20 cellular contexts compared by ENCODE assay signal in genomic region chr4:86184216-86184915, GRCh38.
DNase-seq lines count a peak whose midpoint lies in the region; ATAC-seq, FAIRE-seq and TF ChIP-seq lines count a peak whose summit lies in the region.
"Had no signal": no experiment of that assay in that cellular context is flagged by ENCODE, and none has a peak within 500 bp of the region (broad histone marks: within the 10 kb centered on the region; RNA-seq: fewer than 3 reads in every experiment).

No MANE protein-coding gene starts in this region.

- no peak overlapping the region for H2AFZ ChIP-seq in astrocyte (ENCODE audit: low read depth, low read length)

- no peaks in the 10 kb centered on the region for H3K79me2 ChIP-seq in astrocyte (ENCODE audit: insufficient read depth, low read length)

- H3K9me3 Mint-ChIP-seq in astrocyte (ENCODE audit: unreplicated experiment) (peaks cover 2% of the 10 kb centered on the region), nephron (peaks cover 28% of the 10 kb centered on the region)
- H3K9me3 Mint-ChIP-seq in activated T-cell treated with anti-CD3 and anti-CD28 coated beads, Interleukin-2, amount 50 U/mL, for 4 hours: peaks cover 22% of the 10 kb centered on the region

- H3K27ac Mint-ChIP-seq in astrocyte (ENCODE audit: unreplicated experiment) (no peak overlapping the region), nephron (peak overlapping the region; percentile 5 to 77 (median 30))
- H3K27ac Mint-ChIP-seq: H9 had no signal

- no peak for TF ChIP-seq CTCF in astrocyte (IDR thresholded peaks at IDR 0.05; ENCODE audit: insufficient read depth, low read depth, low read length)
- TF ChIP-seq CTCF in fibroblast of mammary gland (conservative IDR thresholded peaks at IDR 0.05; ENCODE audit: control insufficient read depth, insufficient read depth, low read depth, low read length): no peak
- no peak for TF ChIP-seq CTCF in nephron (IDR thresholded peaks at IDR 0.05; ENCODE audit: unreplicated experiment in 3 of 3)

- H4K20me1 ChIP-seq in astrocyte (ENCODE audit: insufficient read depth, low read length): no peaks in the 10 kb centered on the region

- DNase-seq in Ammon's horn (ENCODE audit: low spot score) (peak; percentile 12), astrocyte (ENCODE audit: low read depth) (peak; percentile 36), fibroblast of mammary gland (ENCODE audit: low read depth) (peak; percentile 23)
- no peak for DNase-seq in stimulated activated CD4-positive, alpha-beta T cell treated with anti-CD3 and anti-CD28 coated beads, Interleukin-1b, Interleukin-23, amount 100 ng/mL, for 48 hours
- no peak for DNase-seq in activated T-cell treated with anti-CD3 and anti-CD28 coated beads, Interleukin-2, amount 50 U/mL, for 4 hours
- DNase-seq: Caco-2, DMS53, H9, NCI-H1105 treated with DMSO at 0.1 percent for 48 hours, NCI-H1694 treated with DMSO at 0.1 percent for 48 hours, NCI-H345, NCI-H526, RPMI8226, SIG-M5 had no signal

- no peaks in the 10 kb centered on the region for H3K36me3 Mint-ChIP-seq in astrocyte (ENCODE audit: low read depth, unreplicated experiment)
- H3K36me3 Mint-ChIP-seq in nephron (ENCODE audit: low read depth): peaks cover 31% of the 10 kb centered on the region
- H3K36me3 Mint-ChIP-seq in activated T-cell treated with anti-CD3 and anti-CD28 coated beads, Interleukin-2, amount 50 U/mL, for 4 hours (ENCODE audit: insufficient read depth): no peaks in the 10 kb centered on the region

- H3K4me1 Mint-ChIP-seq in astrocyte (ENCODE audit: low read depth, unreplicated experiment): peaks cover 13% of the 10 kb centered on the region
- H3K4me1 Mint-ChIP-seq in nephron: peaks cover 9% of the 10 kb centered on the region
- H3K4me1 Mint-ChIP-seq in activated T-cell treated with anti-CD3 and anti-CD28 coated beads, Interleukin-2, amount 50 U/mL, for 4 hours (ENCODE audit: low read depth): no peaks in the 10 kb centered on the region

- no peaks in the 10 kb centered on the region for H3K4me1 ChIP-seq in astrocyte (ENCODE audit: insufficient read depth, low read length)
- H3K4me1 ChIP-seq: Caco-2 had no signal

- no peak overlapping the region for H3K27ac ChIP-seq in astrocyte (ENCODE audit: low read depth, low read length)

- no peak overlapping the region for H3K4me3 ChIP-seq in astrocyte (ENCODE audit: insufficient read depth, low read depth, low read length)
- H3K4me3 ChIP-seq in fibroblast of mammary gland (ENCODE audit: control insufficient read depth, low read depth, low read length): no peak overlapping the region

- no peak for ATAC-seq in activated T-cell treated with anti-CD3 and anti-CD28 coated beads, Interleukin-2, amount 50 U/mL, for 4 hours
- ATAC-seq in HG03097 (IDR thresholded peaks at IDR 0.05; ENCODE audit: low FRiP score, unreplicated experiment) (no peak), HG02571 (IDR thresholded peaks at IDR 0.05; ENCODE audit: unreplicated experiment) (no peak)

- H3K27me3 ChIP-seq in astrocyte (ENCODE audit: insufficient read depth, low read length): no peaks in the 10 kb centered on the region

- H3K27me3 Mint-ChIP-seq in astrocyte (ENCODE audit: low read depth, unreplicated experiment) (no peaks in the 10 kb centered on the region), nephron (ENCODE audit: low read depth) (no peaks in the 10 kb centered on the region)
- no peaks in the 10 kb centered on the region for H3K27me3 Mint-ChIP-seq in activated T-cell treated with anti-CD3 and anti-CD28 coated beads, Interleukin-2, amount 50 U/mL, for 4 hours (ENCODE audit: low read depth)

- no peak for FAIRE-seq in astrocyte (lab: Jason Lieb, UNC)
- FAIRE-seq: A204.1, GM19239, HTR-8/SVneo had no signal

- H3K9me3 ChIP-seq in astrocyte (ENCODE audit: insufficient read depth, low read depth, low read length): no peaks in the 10 kb centered on the region
- H3K9me3 ChIP-seq: Caco-2 had no signal

- H3K9ac ChIP-seq in astrocyte (ENCODE audit: low read length): no peak overlapping the region

- H3K4me3 Mint-ChIP-seq in astrocyte (ENCODE audit: unreplicated experiment): no peak overlapping the region
- no peak overlapping the region for H3K4me3 Mint-ChIP-seq in nephron
- H3K4me3 Mint-ChIP-seq in activated T-cell treated with anti-CD3 and anti-CD28 coated beads, Interleukin-2, amount 50 U/mL, for 4 hours: no peak overlapping the region
- H3K4me3 Mint-ChIP-seq: H9 had no signal

- H3K4me2 ChIP-seq in astrocyte (ENCODE audit: low read length): no peak overlapping the region

- no peaks in the 10 kb centered on the region for H3K36me3 ChIP-seq in astrocyte (ENCODE audit: insufficient read depth, low read length)

Comparison
In these comparisons a context has a peak if more than half of its experiments do, and no peak if none do; other contexts are left out.
1. DNase-seq: peak in Ammon's horn (single experiment), astrocyte (single experiment) and fibroblast of mammary gland (single experiment); none in stimulated activated CD4-positive, alpha-beta T cell treated with anti-CD3 and anti-CD28 coated beads, Interleukin-1b, Interleukin-23, amount 100 ng/mL, for 48 hours (single experiment) and activated T-cell treated with anti-CD3 and anti-CD28 coated beads, Interleukin-2, amount 50 U/mL, for 4 hours (single experiment).